In genomic region chr16:67544329-67544841, GRCh38 we compare ENCODE assay signal across 15 cellular contexts. TPM values are rescaled to one million over a fixed set of nuclear protein-coding genes. Genes with fewer than 3 reads are reported as not detected.
DNase-seq lines count a peak whose midpoint lies in the region; ATAC-seq and TF ChIP-seq lines count a peak whose summit lies in the region.
"Had no signal": no experiment of that assay in that cellular context is flagged by ENCODE, and none has a peak within 500 bp of the region (broad histone marks: within the 10 kb centered on the region; RNA-seq: fewer than 3 reads in every experiment).

No MANE protein-coding gene starts in this region.

- H3K4me3 ChIP-seq in coronary artery (no peak overlapping the region), neuronal stem cell (ENCODE audit: low read length in 2 of 2) (no peak overlapping the region)
- H3K4me3 ChIP-seq: SJSA1, transverse colon had no signal

- DNase-seq in T-helper 1 cell = no peak
- DNase-seq in HT-29 (ENCODE audit: low spot score) = peak; percentile 0
- peak; percentile 72 for DNase-seq in coronary artery (ENCODE audit: low spot score)
- no peak for DNase-seq in neuronal stem cell (ENCODE audit: low spot score)
- no peak for DNase-seq in NCI-H2196 (lab: John Stamatoyannopoulos, UW; ENCODE audit: unreplicated experiment)
- no peak for DNase-seq in G401 (ENCODE audit: low spot score)
- DNase-seq: NCI-H1105, NCI-H69 had no signal

- no peak overlapping the region for H4K91ac ChIP-seq in neuronal stem cell (ENCODE audit: low read depth, low read length, poor library complexity)

- H3K9me3 Mint-ChIP-seq in T-helper 1 cell treated with Interleukin-12 subunit alpha and Interleukin-12 subunit beta and Interleukin-4 antibody, amounts not matched to agents 30 μg/mL and 1 μg/mL, for 36 hours = no peaks in the 10 kb centered on the region
- H3K9me3 Mint-ChIP-seq: activated T-helper 1 cell treated with anti-CD3 and anti-CD28 coated beads, Interleukin-12 subunit alpha, Interleukin-12 subunit beta, Interleukin-2, Interleukin-4 antibody, amounts not matched to agents 30 ng/mL and 10 ng/mL and 1 ng/mL, durations not matched to agents 14 hours and 24 hours and 36 hours; nephron had no signal

- H3K36me3 Mint-ChIP-seq in T-helper 1 cell treated with Interleukin-12 subunit alpha and Interleukin-12 subunit beta and Interleukin-4 antibody, amounts not matched to agents 30 μg/mL and 1 μg/mL, for 36 hours (ENCODE audit: low read depth) = peaks cover 28% of the 10 kb centered on the region

- H3K27me3 Mint-ChIP-seq in T-helper 1 cell treated with Interleukin-12 subunit alpha and Interleukin-12 subunit beta and Interleukin-4 antibody, amounts not matched to agents 30 μg/mL and 1 μg/mL, for 36 hours (ENCODE audit: low read depth) = no peaks in the 10 kb centered on the region

- H3K27ac ChIP-seq in coronary artery = no peak overlapping the region
- no peak overlapping the region for H3K27ac ChIP-seq in neuronal stem cell (replicated peaks; ENCODE audit: low read length)
- H3K27ac ChIP-seq: SJSA1, transverse colon had no signal

- no peak for TF ChIP-seq CTCF in coronary artery (IDR thresholded peaks at IDR 0.05)

- H3K79me1 ChIP-seq in neuronal stem cell (ENCODE audit: low read depth, low read length) = no peaks in the 10 kb centered on the region

- no peak overlapping the region for H2AK5ac ChIP-seq in neuronal stem cell (ENCODE audit: low read depth, low read length)

- H4K8ac ChIP-seq in neuronal stem cell (ENCODE audit: low read depth, low read length) = no peak overlapping the region

- WGBS in neuronal stem cell (ENCODE audit: extremely low coverage in 2 of 2, insufficient read length in 2 of 2, insufficient replicate concordance in 1 of 2), 2 donors = no CpG with 5 or more reads among the region's 13 CpGs

- peaks cover 0 to 10% (median 0%) of the 10 kb centered on the region in 3 experiments for H3K27me3 ChIP-seq in neuronal stem cell (ENCODE audit: control insufficient read depth in 3 of 3, insufficient read depth in 3 of 3, low read depth in 1 of 3, low read length in 3 of 3)
- H3K27me3 ChIP-seq: SJSA1, transverse colon had no signal

- H3K9me3 ChIP-seq in neuronal stem cell (replicated peaks in 1 of 2; ENCODE audit: control insufficient read depth in 2 of 2, insufficient read depth in 1 of 2, low read depth in 1 of 2, low read length in 2 of 2) = no peaks in the 10 kb centered on the region
- H3K9me3 ChIP-seq: SJSA1, transverse colon had no signal

- H3K36me3 ChIP-seq in neuronal stem cell (replicated peaks in 1 of 2; ENCODE audit: control insufficient read depth in 2 of 2, insufficient read depth in 2 of 2, low read length in 2 of 2) = peaks cover 55 to 94% of the 10 kb centered on the region in 2 donors
- H3K36me3 ChIP-seq: transverse colon had no signal

- H3K18ac ChIP-seq in neuronal stem cell (ENCODE audit: low read length) = no peak overlapping the region

- no peak for ATAC-seq in HG02763 (IDR thresholded peaks at IDR 0.05; ENCODE audit: unreplicated experiment)
- ATAC-seq: activated CD4-positive, CD25-positive, alpha-beta regulatory T cell treated with anti-CD3 and anti-CD28 coated beads, Interleukin-2, amount 50 U/mL, for 24 hours had no signal

- H2BK15ac ChIP-seq in neuronal stem cell (ENCODE audit: low read length) = no peak overlapping the region

- peak overlapping the region; percentile 34 for H3K23ac ChIP-seq in neuronal stem cell (ENCODE audit: low read depth, low read length, poor library complexity)

- no peak overlapping the region for H3K14ac ChIP-seq in neuronal stem cell (ENCODE audit: low read length)

- in situ Hi-C loops in G401 (cut with HindIII; ENCODE audit: low sequenced_read_pairs) = no loop called here

- H3K4me3 Mint-ChIP-seq in T-helper 1 cell treated with Interleukin-12 subunit alpha and Interleukin-12 subunit beta and Interleukin-4 antibody, amounts not matched to agents 30 μg/mL and 1 μg/mL, for 36 hours = no peak overlapping the region
- H3K4me3 Mint-ChIP-seq: activated T-helper 1 cell treated with anti-CD3 and anti-CD28 coated beads, Interleukin-12 subunit alpha, Interleukin-12 subunit beta, Interleukin-2, Interleukin-4 antibody, amounts not matched to agents 30 ng/mL and 10 ng/mL and 1 ng/mL, durations not matched to agents 14 hours and 24 hours and 36 hours; nephron had no signal

- no peak overlapping the region for H2BK120ac ChIP-seq in neuronal stem cell (ENCODE audit: low read depth, low read length)

- H3K4me2 ChIP-seq in neuronal stem cell (ENCODE audit: insufficient read depth, low read length, poor library complexity, severe bottlenecking) = no peak overlapping the region

- no peak overlapping the region for H3K9ac ChIP-seq in neuronal stem cell (ENCODE audit: low read depth, low read length, poor library complexity)

- H3K4me1 ChIP-seq in neuronal stem cell (ENCODE audit: control insufficient read depth in 2 of 2, insufficient read depth in 1 of 2, low read depth in 1 of 2, low read length in 2 of 2) = no peaks in the 10 kb centered on the region

- no peak overlapping the region for H2BK12ac ChIP-seq in neuronal stem cell (ENCODE audit: low read length)

- H2BK5ac ChIP-seq in neuronal stem cell (ENCODE audit: low read length) = peak overlapping the region; percentile 36

- H2AFZ ChIP-seq in neuronal stem cell (ENCODE audit: low read length) = no peak overlapping the region

- H3K27ac Mint-ChIP-seq in T-helper 1 cell treated with Interleukin-12 subunit alpha and Interleukin-12 subunit beta and Interleukin-4 antibody, amounts not matched to agents 30 μg/mL and 1 μg/mL, for 36 hours = peak overlapping the region; percentile 44
- H3K27ac Mint-ChIP-seq: activated T-helper 1 cell treated with anti-CD3 and anti-CD28 coated beads, Interleukin-12 subunit alpha, Interleukin-12 subunit beta, Interleukin-2, Interleukin-4 antibody, amounts not matched to agents 30 ng/mL and 10 ng/mL and 1 ng/mL, durations not matched to agents 14 hours and 24 hours and 36 hours; nephron had no signal

- H3K4me1 Mint-ChIP-seq in T-helper 1 cell treated with Interleukin-12 subunit alpha and Interleukin-12 subunit beta and Interleukin-4 antibody, amounts not matched to agents 30 μg/mL and 1 μg/mL, for 36 hours (ENCODE audit: low read depth) = peaks cover 39% of the 10 kb centered on the region
- H3K4me1 Mint-ChIP-seq: nephron had no signal

- no peak overlapping the region for H3K4ac ChIP-seq in neuronal stem cell (ENCODE audit: low read length)

RNA-seq across cellular contexts. Expression of gene RIPOR1, which starts 15.8 kb away (rescaled TPM):
- total RNA-seq in HT-29 (2014; rRNA removed; shearing (Covaris generic)) = 22.8 and 23.8 TPM in 2 replicates
- polyA plus RNA-seq in neuronal stem cell (2013, experiment 1 of 2) = 23.0 TPM
- 23.4 TPM for polyA plus RNA-seq in neuronal stem cell (2013, experiment 2 of 2)
- total RNA-seq in G401 (2014; rRNA removed; shearing (Covaris generic)) = 4.1 and 11.5 TPM in 2 replicates

RNA-seq across cellular contexts. Expression of gene CTCF, which starts 17.9 kb away (rescaled TPM):
- total RNA-seq in HT-29 (2014; rRNA removed; shearing (Covaris generic)) = 28.3 and 36.4 TPM in 2 replicates
- polyA plus RNA-seq in neuronal stem cell (2013, experiment 1 of 2) = 40.2 TPM
- 39.4 TPM for polyA plus RNA-seq in neuronal stem cell (2013, experiment 2 of 2)
- total RNA-seq in G401 (2014; rRNA removed; shearing (Covaris generic)) = 32.4 and 37.3 TPM in 2 replicates

Comparison
In these comparisons a context has a peak if more than half of its experiments do, and no peak if none do; other contexts are left out.
1. DNase-seq: peak in HT-29 (single experiment) and coronary artery (single experiment); none in T-helper 1 cell (0 of 5), neuronal stem cell (single experiment), NCI-H2196 (single experiment) and G401 (single experiment).